9 cellular contexts compared by ENCODE assay signal in the genomic region with DNA sequence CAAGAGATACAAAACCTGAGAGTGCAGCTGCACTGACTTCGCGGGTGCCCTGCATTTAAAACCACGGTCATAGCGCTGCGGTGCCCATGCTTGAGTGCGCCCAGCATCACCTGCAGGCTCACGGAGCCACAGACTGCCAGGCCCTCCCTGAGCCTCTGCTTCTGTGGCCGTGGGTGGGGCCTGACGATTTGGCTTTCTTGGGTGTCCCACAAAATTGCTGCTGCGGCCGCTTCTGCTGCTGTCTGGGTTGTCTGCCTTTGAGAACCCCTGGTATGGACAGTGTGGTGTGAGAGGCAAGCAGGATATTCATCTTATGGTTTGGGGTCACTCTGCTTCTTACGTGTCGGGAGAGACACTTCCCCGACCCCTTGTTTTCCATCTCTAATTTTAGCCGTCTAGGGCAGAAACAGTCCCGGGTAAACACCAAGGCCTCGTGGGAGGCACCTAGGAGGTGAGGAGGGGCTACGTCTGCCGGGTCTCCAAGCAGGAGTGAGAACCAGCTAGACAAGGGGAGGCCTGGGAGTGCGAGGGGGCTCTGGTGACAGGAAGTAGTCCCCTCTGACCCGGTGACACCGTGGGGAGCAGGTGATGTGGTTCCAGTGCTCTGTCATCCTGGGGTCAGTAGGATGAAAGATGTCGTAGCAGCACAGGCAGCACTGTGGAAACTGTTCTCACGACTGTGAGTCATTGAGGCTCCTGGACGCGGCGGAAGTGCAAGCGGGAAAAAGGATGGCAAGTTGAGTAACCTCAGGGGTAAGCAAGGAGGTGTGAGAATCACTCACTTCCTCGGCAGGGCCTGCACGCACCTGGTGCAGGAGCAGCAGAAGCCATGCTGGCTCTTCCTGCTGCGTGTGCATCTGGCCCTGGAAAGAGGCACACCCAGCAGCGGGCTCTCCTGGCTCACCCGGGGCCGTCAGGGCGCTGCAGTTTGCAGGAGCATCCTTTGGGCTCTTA.
DNase-seq lines count a peak whose midpoint lies in the region; ATAC-seq and TF ChIP-seq lines count a peak whose summit lies in the region.
"Had no signal": no experiment of that assay in that cellular context is flagged by ENCODE, and none has a peak within 500 bp of the region (broad histone marks: within the 10 kb centered on the region; RNA-seq: fewer than 3 reads in every experiment).

No MANE protein-coding gene starts in this region.

- H3K27ac ChIP-seq in GM23338 (ENCODE audit: low read depth) (no peak overlapping the region), testis (no peak overlapping the region)

- TF ChIP-seq POLR2A in testis (IDR thresholded peaks at IDR 0.05), result no peak

- no peak overlapping the region for H2AFZ ChIP-seq in GM23338

- no peak overlapping the region for H3K4me3 Mint-ChIP-seq in GM23338
- no peak overlapping the region for H3K4me3 Mint-ChIP-seq in Caco-2 (ENCODE audit: unreplicated experiment)
- H3K4me3 Mint-ChIP-seq: brain had no signal

- H3K4me3 ChIP-seq in GM23338 (no peak overlapping the region), Caco-2 (ENCODE audit: low read depth, low read length) (no peak overlapping the region), testis (no peak overlapping the region)

- no peak overlapping the region for H3K4me2 ChIP-seq in GM23338

- no peaks in the 10 kb centered on the region for H3K9me2 ChIP-seq in GM23338 (ENCODE audit: insufficient read depth)

- no peaks in the 10 kb centered on the region for H3K9me3 ChIP-seq in Caco-2
- H3K9me3 ChIP-seq in testis, result no peaks in the 10 kb centered on the region

- H3K27me3 Mint-ChIP-seq in GM23338 (ENCODE audit: insufficient read depth, low read depth, poor library complexity) (peaks cover 15% of the 10 kb centered on the region), Caco-2 (ENCODE audit: insufficient read depth, unreplicated experiment) (no peaks in the 10 kb centered on the region)
- H3K27me3 Mint-ChIP-seq: brain had no signal

- TF ChIP-seq CTCF in GM23338 (conservative IDR thresholded peaks at IDR 0.05; ENCODE audit: low read depth in 2 of 2) (no peak), Caco-2 (IDR thresholded peaks at IDR 0.05; ENCODE audit: insufficient read depth in 1 of 2, low read depth in 1 of 2, low read length in 1 of 2, severe bottlenecking in 1 of 2, unreplicated experiment in 1 of 2) (no peak), GM10248 (IDR thresholded peaks at IDR 0.05; ENCODE audit: control extremely low read depth, extremely low read depth, low read depth, missing control alignments) (no peak), testis (IDR thresholded peaks at IDR 0.05) (no peak)

- no peaks in the 10 kb centered on the region for H3K9me3 Mint-ChIP-seq in GM23338
- H3K9me3 Mint-ChIP-seq in Caco-2 (ENCODE audit: unreplicated experiment), result no peaks in the 10 kb centered on the region

- H3K27me3 ChIP-seq in GM23338 (ENCODE audit: insufficient read depth) (no peaks in the 10 kb centered on the region), Caco-2 (replicated peaks; ENCODE audit: control insufficient read depth, insufficient read depth, low read length) (no peaks in the 10 kb centered on the region), testis (no peaks in the 10 kb centered on the region)

- 82 to 85% methylated on average over 31 to 35 of the region's 35 CpGs for WGBS in testis, 2 donors

- DNase-seq in GM23338 (ENCODE audit: low spot score), result no peak
- DNase-seq in activated CD4-positive, CD25-positive, alpha-beta regulatory T cell treated with anti-CD3 and anti-CD28 coated beads, Interleukin-2, amount 50 U/mL, for 72 hours, result peak; percentile 47
- DNase-seq in cerebellar cortex (ENCODE audit: low spot score), result peak; percentile 25
- peak; percentile 56 for DNase-seq in stimulated activated CD4-positive, alpha-beta T cell treated with anti-CD3 and anti-CD28 coated beads, Interleukin-12 subunit alpha, Interleukin-12 subunit beta, amount 100 ng/mL, for 4 hours
- no peak for DNase-seq in Caco-2
- DNase-seq in GM10248 (ENCODE audit: extremely low spot score), result no peak
- DNase-seq in GM19240 (ENCODE audit: insufficient read length, low spot score), result no peak
- DNase-seq in testis, result no peak

- H3K4me1 Mint-ChIP-seq in GM23338 (peaks cover 42% of the 10 kb centered on the region), Caco-2 (ENCODE audit: low read depth, unreplicated experiment) (no peaks in the 10 kb centered on the region)

- H3K36me3 ChIP-seq in GM23338 (ENCODE audit: insufficient read depth) (no peaks in the 10 kb centered on the region), Caco-2 (ENCODE audit: control insufficient read depth, insufficient read depth, low read length) (no peaks in the 10 kb centered on the region), testis (ENCODE audit: low read depth, missing control alignments) (no peaks in the 10 kb centered on the region)

- H3K36me3 Mint-ChIP-seq in GM23338 (ENCODE audit: low read depth), result no peaks in the 10 kb centered on the region
- peaks cover 13% of the 10 kb centered on the region for H3K36me3 Mint-ChIP-seq in Caco-2 (ENCODE audit: insufficient read depth, unreplicated experiment)

- no peaks in the 10 kb centered on the region for H3F3A ChIP-seq in GM23338 (replicated peaks; ENCODE audit: low read depth)

- CTCF ChIA-PET in Caco-2 (lab: Charles Lee) (no interaction called here), GM10248 (lab: Yijun Ruan, JAX) (no interaction called here)

- POLR2A ChIA-PET in Caco-2 (lab: Charles Lee) (no interaction called here), GM10248 (lab: Yijun Ruan, JAX) (no interaction called here)

- H3K4me1 ChIP-seq in GM23338 (ENCODE audit: insufficient read depth) (no peaks in the 10 kb centered on the region), Caco-2 (no peaks in the 10 kb centered on the region), testis (peaks cover 7% of the 10 kb centered on the region)

- 0 out of 2 replicates have a peak, but pooled peaks cover 4% of the 10 kb centered on the region for H4K20me1 ChIP-seq in GM23338 (replicated peaks; ENCODE audit: insufficient read depth)

- peak; percentile 23; the same call in 2 of the 3 replicates for ATAC-seq in GM23338

- H3K79me2 ChIP-seq in GM23338 (replicated peaks; ENCODE audit: insufficient read depth), result peaks cover 79% of the 10 kb centered on the region

- H3K27ac Mint-ChIP-seq in GM23338 (no peak overlapping the region), Caco-2 (ENCODE audit: unreplicated experiment) (no peak overlapping the region)

- no TSS peak for BruUV-seq in Caco-2 (replicated peaks; lab: Mats Ljungman, UMichigan)

- intact Hi-C loops in Caco-2 (cut with micrococcal nuclease; ENCODE audit: unreplicated experiment), result no loop called here
- intact Hi-C loops in testis (cut with DNase I; ENCODE audit: low total_unique reads), result no loop called here

TF ChIP-seq in GM23338, 12 proteins besides CTCF, POLR2A, EP300 and RAD21 (continues in another document):
- TF ChIP-seq, protein P1, sequence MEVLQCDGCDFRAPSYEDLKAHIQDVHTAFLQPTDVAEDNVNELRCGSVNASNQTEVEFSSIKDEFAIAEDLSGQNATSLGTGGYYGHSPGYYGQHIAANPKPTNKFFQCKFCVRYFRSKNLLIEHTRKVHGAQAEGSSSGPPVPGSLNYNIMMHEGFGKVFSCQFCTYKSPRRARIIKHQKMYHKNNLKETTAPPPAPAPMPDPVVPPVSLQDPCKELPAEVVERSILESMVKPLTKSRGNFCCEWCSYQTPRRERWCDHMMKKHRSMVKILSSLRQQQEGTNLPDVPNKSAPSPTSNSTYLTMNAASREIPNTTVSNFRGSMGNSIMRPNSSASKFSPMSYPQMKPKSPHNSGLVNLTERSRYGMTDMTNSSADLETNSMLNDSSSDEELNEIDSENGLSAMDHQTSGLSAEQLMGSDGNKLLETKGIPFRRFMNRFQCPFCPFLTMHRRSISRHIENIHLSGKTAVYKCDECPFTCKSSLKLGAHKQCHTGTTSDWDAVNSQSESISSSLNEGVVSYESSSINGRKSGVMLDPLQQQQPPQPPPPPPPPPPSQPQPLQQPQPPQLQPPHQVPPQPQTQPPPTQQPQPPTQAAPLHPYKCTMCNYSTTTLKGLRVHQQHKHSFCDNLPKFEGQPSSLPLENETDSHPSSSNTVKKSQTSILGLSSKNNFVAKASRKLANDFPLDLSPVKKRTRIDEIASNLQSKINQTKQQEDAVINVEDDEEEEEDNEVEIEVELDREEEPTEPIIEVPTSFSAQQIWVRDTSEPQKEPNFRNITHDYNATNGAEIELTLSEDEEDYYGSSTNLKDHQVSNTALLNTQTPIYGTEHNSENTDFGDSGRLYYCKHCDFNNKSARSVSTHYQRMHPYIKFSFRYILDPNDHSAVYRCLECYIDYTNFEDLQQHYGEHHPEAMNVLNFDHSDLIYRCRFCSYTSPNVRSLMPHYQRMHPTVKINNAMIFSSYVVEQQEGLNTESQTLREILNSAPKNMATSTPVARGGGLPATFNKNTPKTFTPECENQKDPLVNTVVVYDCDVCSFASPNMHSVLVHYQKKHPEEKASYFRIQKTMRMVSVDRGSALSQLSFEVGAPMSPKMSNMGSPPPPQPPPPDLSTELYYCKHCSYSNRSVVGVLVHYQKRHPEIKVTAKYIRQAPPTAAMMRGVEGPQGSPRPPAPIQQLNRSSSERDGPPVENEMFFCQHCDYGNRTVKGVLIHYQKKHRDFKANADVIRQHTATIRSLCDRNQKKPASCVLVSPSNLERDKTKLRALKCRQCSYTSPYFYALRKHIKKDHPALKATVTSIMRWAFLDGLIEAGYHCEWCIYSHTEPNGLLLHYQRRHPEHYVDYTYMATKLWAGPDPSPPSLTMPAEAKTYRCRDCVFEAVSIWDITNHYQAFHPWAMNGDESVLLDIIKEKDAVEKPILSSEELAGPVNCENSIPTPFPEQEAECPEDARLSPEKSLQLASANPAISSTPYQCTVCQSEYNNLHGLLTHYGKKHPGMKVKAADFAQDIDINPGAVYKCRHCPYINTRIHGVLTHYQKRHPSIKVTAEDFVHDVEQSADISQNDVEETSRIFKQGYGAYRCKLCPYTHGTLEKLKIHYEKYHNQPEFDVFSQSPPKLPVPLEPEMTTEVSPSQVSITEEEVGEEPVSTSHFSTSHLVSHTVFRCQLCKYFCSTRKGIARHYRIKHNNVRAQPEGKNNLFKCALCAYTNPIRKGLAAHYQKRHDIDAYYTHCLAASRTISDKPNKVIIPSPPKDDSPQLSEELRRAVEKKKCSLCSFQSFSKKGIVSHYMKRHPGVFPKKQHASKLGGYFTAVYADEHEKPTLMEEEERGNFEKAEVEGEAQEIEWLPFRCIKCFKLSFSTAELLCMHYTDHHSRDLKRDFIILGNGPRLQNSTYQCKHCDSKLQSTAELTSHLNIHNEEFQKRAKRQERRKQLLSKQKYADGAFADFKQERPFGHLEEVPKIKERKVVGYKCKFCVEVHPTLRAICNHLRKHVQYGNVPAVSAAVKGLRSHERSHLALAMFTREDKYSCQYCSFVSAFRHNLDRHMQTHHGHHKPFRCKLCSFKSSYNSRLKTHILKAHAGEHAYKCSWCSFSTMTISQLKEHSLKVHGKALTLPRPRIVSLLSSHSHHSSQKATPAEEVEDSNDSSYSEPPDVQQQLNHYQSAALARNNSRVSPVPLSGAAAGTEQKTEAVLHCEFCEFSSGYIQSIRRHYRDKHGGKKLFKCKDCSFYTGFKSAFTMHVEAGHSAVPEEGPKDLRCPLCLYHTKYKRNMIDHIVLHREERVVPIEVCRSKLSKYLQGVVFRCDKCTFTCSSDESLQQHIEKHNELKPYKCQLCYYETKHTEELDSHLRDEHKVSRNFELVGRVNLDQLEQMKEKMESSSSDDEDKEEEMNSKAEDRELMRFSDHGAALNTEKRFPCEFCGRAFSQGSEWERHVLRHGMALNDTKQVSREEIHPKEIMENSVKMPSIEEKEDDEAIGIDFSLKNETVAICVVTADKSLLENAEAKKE (CRISPR knock-in tag; IDR thresholded peaks at IDR 0.05), result no peak

Comparison
In these comparisons a context has a peak if more than half of its experiments do, and no peak if none do; other contexts are left out.
1. DNase-seq: peak in activated CD4-positive, CD25-positive, alpha-beta regulatory T cell treated with anti-CD3 and anti-CD28 coated beads, Interleukin-2, amount 50 U/mL, for 72 hours (single experiment), cerebellar cortex (single experiment) and stimulated activated CD4-positive, alpha-beta T cell treated with anti-CD3 and anti-CD28 coated beads, Interleukin-12 subunit alpha, Interleukin-12 subunit beta, amount 100 ng/mL, for 4 hours (single experiment); none in GM23338 (single experiment), Caco-2 (0 of 2), GM10248 (single experiment), GM19240 (single experiment) and testis (single experiment).